ENCODE assay signal across 8 cellular contexts in the genomic region with DNA sequence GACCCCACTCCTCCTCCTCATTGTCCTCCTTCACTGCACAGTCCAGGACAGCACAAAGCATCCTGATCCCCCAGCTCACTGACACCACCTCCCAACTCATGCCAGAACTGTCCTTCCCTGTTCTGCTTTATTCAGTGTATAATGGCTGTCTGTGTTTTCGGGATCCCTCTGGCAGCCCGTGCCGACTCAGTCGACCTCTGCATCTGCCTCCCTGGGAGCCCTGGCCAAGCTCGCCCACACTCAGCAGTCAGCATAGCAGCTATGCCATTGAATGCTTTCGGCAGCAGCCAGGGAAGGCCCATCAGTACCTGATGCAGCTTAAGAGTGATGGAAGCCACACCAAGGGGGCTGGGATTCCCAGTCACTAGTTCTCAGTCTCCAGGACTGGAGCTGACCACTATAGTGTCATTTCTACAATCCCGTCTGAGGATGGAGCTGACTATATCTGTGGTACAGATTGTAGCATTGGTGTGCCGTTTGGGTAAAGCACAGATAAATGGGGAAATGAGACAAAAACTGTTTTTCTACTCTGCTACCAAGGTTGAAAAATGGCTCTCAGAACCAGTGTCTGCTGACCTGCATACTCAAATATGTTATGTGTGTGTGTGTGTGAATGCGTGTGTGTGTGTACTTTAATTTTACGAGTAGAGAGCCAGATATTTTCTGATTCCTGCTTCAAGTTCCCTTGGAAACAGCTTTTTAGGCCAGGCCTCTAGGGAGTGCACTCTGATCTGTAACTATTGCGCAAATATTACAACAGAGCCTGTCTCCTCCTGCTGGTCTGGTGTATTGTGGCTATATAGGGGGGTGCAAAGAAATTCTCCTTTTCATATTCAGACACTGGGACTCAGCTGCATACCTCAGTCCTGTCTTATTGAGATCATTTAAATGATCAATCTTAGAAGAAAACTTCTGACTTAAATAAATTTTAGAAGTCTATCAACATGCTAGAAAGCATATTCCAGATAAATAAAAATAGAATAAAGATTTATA.
DNase-seq lines count a peak whose midpoint lies in the region; ATAC-seq, FAIRE-seq and TF ChIP-seq lines count a peak whose summit lies in the region.

No MANE protein-coding gene starts in this region.

- H3K4me1 ChIP-seq in breast epithelium, result peaks cover 0 to 4% of the 10 kb centered on the region in 2 donors
- peaks cover 0 to 10% of the 10 kb centered on the region in 2 donors for H3K4me1 ChIP-seq in muscle layer of duodenum (ENCODE audit: control insufficient read depth in 1 of 2, insufficient read depth in 2 of 2, low read length in 2 of 2)
- H3K4me1 ChIP-seq in effector memory CD4-positive, alpha-beta T cell (ENCODE audit: control insufficient read depth, insufficient read depth, low read length, poor library complexity, severe bottlenecking), result no peaks in the 10 kb centered on the region

- FAIRE-seq in GM12892 (lab: Jason Lieb, UNC), result no peak

- intact Hi-C loops in breast epithelium (cut with DNase I; ENCODE audit: low total_unique reads), result no loop called here

- H3K4me3 ChIP-seq in breast epithelium (peak overlapping the region in 1 of 3 donors; percentile 19), muscle layer of duodenum (ENCODE audit: low read depth in 1 of 2, low read length in 2 of 2) (no peak overlapping the region)
- no peak overlapping the region for H3K4me3 ChIP-seq in effector memory CD4-positive, alpha-beta T cell (ENCODE audit: insufficient read depth, low read depth, low read length, poor library complexity, severe bottlenecking)

- peak in 1 of 3 donors; percentile 24 for TF ChIP-seq CTCF in breast epithelium (IDR thresholded peaks at IDR 0.05)

- H3K9me3 ChIP-seq in breast epithelium (no peaks in the 10 kb centered on the region), muscle layer of duodenum (ENCODE audit: control insufficient read depth in 1 of 2, low read length in 2 of 2) (no peaks in the 10 kb centered on the region)
- no peaks in the 10 kb centered on the region for H3K9me3 ChIP-seq in effector memory CD4-positive, alpha-beta T cell (ENCODE audit: control insufficient read depth, low read length)

- peaks cover 0 to 6% of the 10 kb centered on the region in 2 donors for H3K27me3 ChIP-seq in breast epithelium
- H3K27me3 ChIP-seq in muscle layer of duodenum (ENCODE audit: low read depth, low read length), result no peaks in the 10 kb centered on the region
- no peaks in the 10 kb centered on the region for H3K27me3 ChIP-seq in effector memory CD4-positive, alpha-beta T cell (replicated peaks; ENCODE audit: control insufficient read depth, insufficient read depth, low read length, poor library complexity, severe bottlenecking)

- H3K27ac ChIP-seq in breast epithelium, result peak overlapping the region; percentile 52 to 95
- peak overlapping the region; percentile 35 for H3K27ac ChIP-seq in muscle layer of duodenum (ENCODE audit: low read length)
- no peak overlapping the region for H3K27ac ChIP-seq in effector memory CD4-positive, alpha-beta T cell (ENCODE audit: insufficient read depth, low read length, poor library complexity, severe bottlenecking)

- no peak for TF ChIP-seq POLR2A in breast epithelium (IDR thresholded peaks at IDR 0.05)
- TF ChIP-seq POLR2A in GM12892 (IDR thresholded peaks at IDR 0.05; ENCODE audit: low read depth, low read length), result no peak

- H3K36me3 ChIP-seq in breast epithelium (no peaks in the 10 kb centered on the region), muscle layer of duodenum (ENCODE audit: control insufficient read depth in 1 of 2, insufficient read depth in 2 of 2, low read length in 2 of 2) (no peaks in the 10 kb centered on the region)
- H3K36me3 ChIP-seq in effector memory CD4-positive, alpha-beta T cell (ENCODE audit: control insufficient read depth, insufficient read depth, low read length), result no peaks in the 10 kb centered on the region

- ATAC-seq in HG02870 (IDR thresholded peaks at IDR 0.05; ENCODE audit: unreplicated experiment), result no peak
- ATAC-seq in GM18868 (IDR thresholded peaks at IDR 0.05; ENCODE audit: unreplicated experiment), result no peak

- DNase-seq in AML-193 (lab: John Stamatoyannopoulos, UW), result peak; percentile 57 to 59
- DNase-seq in MV-4-11 (lab: John Stamatoyannopoulos, UW), result peak; percentile 92
- no peak for DNase-seq in breast epithelium (ENCODE audit: low spot score in 2 of 2)
- DNase-seq in effector memory CD4-positive, alpha-beta T cell, result no peak
- DNase-seq in GM12892 (ENCODE audit: insufficient read length), result no peak

Comparison
In these comparisons a context has a peak if more than half of its experiments do, and no peak if none do; other contexts are left out.
1. DNase-seq: peak in AML-193 (2 of 2) and MV-4-11 (single experiment); none in breast epithelium (0 of 2), effector memory CD4-positive, alpha-beta T cell (0 of 3) and GM12892 (single experiment).